In the genomic region with DNA sequence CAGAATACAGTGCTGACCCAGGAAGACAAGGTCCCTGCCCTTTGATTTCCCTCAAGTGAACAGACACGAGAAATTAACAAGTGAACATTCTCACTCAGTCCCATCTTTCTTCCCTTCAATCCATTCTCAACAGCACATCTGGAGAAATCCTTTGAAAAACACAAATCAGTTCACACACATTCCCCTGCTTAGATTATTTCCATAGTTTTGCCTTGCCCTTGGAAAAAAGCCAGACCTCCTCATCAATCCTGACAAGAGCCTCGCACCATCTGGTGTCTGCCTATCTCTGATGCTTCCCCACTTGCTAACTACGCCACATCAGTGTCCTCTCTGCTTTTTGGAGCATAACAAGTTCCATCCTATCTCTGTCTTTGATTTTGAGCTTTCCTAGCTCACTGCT, we compare ENCODE assay signal across 27 cellular contexts.
A peak's percentile ranks its signal among the peaks of the same experiment; 100 is the strongest.
DNase-seq lines count a peak whose midpoint lies in the region; ATAC-seq and TF ChIP-seq lines count a peak whose summit lies in the region.
"Had no signal": no experiment of that assay in that cellular context is flagged by ENCODE, and none has a peak within 500 bp of the region (broad histone marks: within the 10 kb centered on the region; RNA-seq: fewer than 3 reads in every experiment).

No MANE protein-coding gene starts in this region.

- H3K36me3 Mint-ChIP-seq in brain (no peaks in the 10 kb centered on the region), mesothelial cell of epicardium (no peaks in the 10 kb centered on the region)
- no peaks in the 10 kb centered on the region for H3K36me3 Mint-ChIP-seq in activated naive CD8-positive, alpha-beta T cell treated with anti-CD3 and anti-CD28 coated beads for 36 hours
- H3K36me3 Mint-ChIP-seq: CD8-positive, alpha-beta memory T cell had no signal

- in situ Hi-C loops in G401 (cut with HindIII; ENCODE audit: low sequenced_read_pairs), result no loop called here

- peak; percentile 3 for DNase-seq in AG10803 (ENCODE audit: low read depth)
- peak; percentile 39 for DNase-seq in G401 (ENCODE audit: low spot score)
- no peak for DNase-seq in mesothelial cell of epicardium (ENCODE audit: low spot score in 2 of 2, unreplicated experiment in 2 of 2)
- DNase-seq in activated naive CD8-positive, alpha-beta T cell treated with anti-CD3 and anti-CD28 coated beads for 36 hours, result no peak
- DNase-seq in left colon, result no peak
- no peak for DNase-seq in Kasumi-1 (lab: John Stamatoyannopoulos, UW)
- DNase-seq: activated B cell treated with CpG ODN at 0.5 μM for 24 hours; activated CD8-positive, alpha-beta T cell treated with anti-CD3 and anti-CD28 coated beads for 36 hours; activated naive CD4-positive, alpha-beta T cell treated with anti-CD3 and anti-CD28 coated beads for 36 hours; activated T-cell treated with anti-CD3 and anti-CD28 coated beads, Interleukin-2, amount 50 U/mL, for 24 hours; CD8-positive, alpha-beta memory T cell; endodermal cell; GOT3; hippocampal formation; KG1; midbrain; MV-4-11; NCI-H2081; NCI-H526; SIG-M5; stimulated activated CD4-positive, alpha-beta T cell treated with anti-CD3 and anti-CD28 coated beads, Interleukin-12 subunit alpha, Interleukin-12 subunit beta, amount 100 ng/mL, for 4 hours; T-helper 2 cell had no signal

- H3K4me3 ChIP-seq in AG10803 (ENCODE audit: low read length), result no peak overlapping the region
- H3K4me3 ChIP-seq: ascending aorta, suprapubic skin had no signal

- H3K27me3 Mint-ChIP-seq in brain, result no peaks in the 10 kb centered on the region
- H3K27me3 Mint-ChIP-seq in mesothelial cell of epicardium (ENCODE audit: low read depth), result no peaks in the 10 kb centered on the region
- H3K27me3 Mint-ChIP-seq in activated naive CD8-positive, alpha-beta T cell treated with anti-CD3 and anti-CD28 coated beads for 36 hours, result peaks cover 6% of the 10 kb centered on the region
- H3K27me3 Mint-ChIP-seq: activated B cell treated with CpG ODN at 0.5 μM for 24 hours; activated T-cell treated with anti-CD3 and anti-CD28 coated beads, Interleukin-2, amount 50 U/mL, for 24 hours; CD8-positive, alpha-beta memory T cell had no signal

- TF ChIP-seq CTCF in AG10803 (conservative IDR thresholded peaks at IDR 0.05; ENCODE audit: low read length) (no peak), brain (conservative IDR thresholded peaks at IDR 0.05) (no peak), mesothelial cell of epicardium (IDR thresholded peaks at IDR 0.05; ENCODE audit: unreplicated experiment) (no peak)

- H3K4me1 Mint-ChIP-seq in brain (peaks cover 42% of the 10 kb centered on the region), mesothelial cell of epicardium (peaks cover 59% of the 10 kb centered on the region)
- H3K4me1 Mint-ChIP-seq in activated naive CD8-positive, alpha-beta T cell treated with anti-CD3 and anti-CD28 coated beads for 36 hours, result no peaks in the 10 kb centered on the region
- H3K4me1 Mint-ChIP-seq: activated B cell treated with CpG ODN at 0.5 μM for 24 hours; CD8-positive, alpha-beta memory T cell had no signal

- intact Hi-C loops in left colon (cut with DNase I, micrococcal nuclease), result no loop called here

- H3K27ac Mint-ChIP-seq in brain, result peak overlapping the region in 3 of 5 experiments; percentile 20 to 35 (median 26)
- peak overlapping the region; percentile 72 for H3K27ac Mint-ChIP-seq in mesothelial cell of epicardium
- no peak overlapping the region for H3K27ac Mint-ChIP-seq in activated naive CD8-positive, alpha-beta T cell treated with anti-CD3 and anti-CD28 coated beads for 36 hours
- H3K27ac Mint-ChIP-seq: activated B cell treated with CpG ODN at 0.5 μM for 24 hours; activated CD8-positive, alpha-beta T cell treated with anti-CD3 and anti-CD28 coated beads for 36 hours; activated naive CD4-positive, alpha-beta T cell treated with anti-CD3 and anti-CD28 coated beads for 36 hours; activated T-cell treated with anti-CD3 and anti-CD28 coated beads, Interleukin-2, amount 50 U/mL, for 24 hours; CD8-positive, alpha-beta memory T cell; endodermal cell had no signal

- no peaks in the 10 kb centered on the region for H3K9me3 Mint-ChIP-seq in brain
- no peaks in the 10 kb centered on the region for H3K9me3 Mint-ChIP-seq in mesothelial cell of epicardium
- H3K9me3 Mint-ChIP-seq in activated naive CD8-positive, alpha-beta T cell treated with anti-CD3 and anti-CD28 coated beads for 36 hours, result no peaks in the 10 kb centered on the region
- H3K9me3 Mint-ChIP-seq: activated B cell treated with CpG ODN at 0.5 μM for 24 hours; activated CD8-positive, alpha-beta T cell treated with anti-CD3 and anti-CD28 coated beads for 36 hours; activated naive CD4-positive, alpha-beta T cell treated with anti-CD3 and anti-CD28 coated beads for 36 hours; activated T-cell treated with anti-CD3 and anti-CD28 coated beads, Interleukin-2, amount 50 U/mL, for 24 hours; endodermal cell; neural crest cell had no signal

- H3K4me3 Mint-ChIP-seq in brain (no peak overlapping the region), mesothelial cell of epicardium (no peak overlapping the region)
- no peak overlapping the region for H3K4me3 Mint-ChIP-seq in activated naive CD8-positive, alpha-beta T cell treated with anti-CD3 and anti-CD28 coated beads for 36 hours
- H3K4me3 Mint-ChIP-seq: activated B cell treated with CpG ODN at 0.5 μM for 24 hours; activated CD8-positive, alpha-beta T cell treated with anti-CD3 and anti-CD28 coated beads for 36 hours; activated naive CD4-positive, alpha-beta T cell treated with anti-CD3 and anti-CD28 coated beads for 36 hours; activated T-cell treated with anti-CD3 and anti-CD28 coated beads, Interleukin-2, amount 50 U/mL, for 24 hours; CD8-positive, alpha-beta memory T cell; endodermal cell; neural crest cell had no signal

- ATAC-seq in GM21528 (IDR thresholded peaks at IDR 0.05; ENCODE audit: low FRiP score, unreplicated experiment) (no peak), left colon (no peak)
- ATAC-seq: activated CD8-positive, alpha-beta T cell treated with anti-CD3 and anti-CD28 coated beads for 36 hours had no signal

Comparison
In these comparisons a context has a peak if more than half of its experiments do, and no peak if none do; other contexts are left out.
1. DNase-seq: peak in AG10803 (single experiment) and G401 (single experiment); none in mesothelial cell of epicardium (0 of 2), activated naive CD8-positive, alpha-beta T cell treated with anti-CD3 and anti-CD28 coated beads for 36 hours (single experiment), left colon (0 of 2) and Kasumi-1 (0 of 2).